In the genomic region with DNA sequence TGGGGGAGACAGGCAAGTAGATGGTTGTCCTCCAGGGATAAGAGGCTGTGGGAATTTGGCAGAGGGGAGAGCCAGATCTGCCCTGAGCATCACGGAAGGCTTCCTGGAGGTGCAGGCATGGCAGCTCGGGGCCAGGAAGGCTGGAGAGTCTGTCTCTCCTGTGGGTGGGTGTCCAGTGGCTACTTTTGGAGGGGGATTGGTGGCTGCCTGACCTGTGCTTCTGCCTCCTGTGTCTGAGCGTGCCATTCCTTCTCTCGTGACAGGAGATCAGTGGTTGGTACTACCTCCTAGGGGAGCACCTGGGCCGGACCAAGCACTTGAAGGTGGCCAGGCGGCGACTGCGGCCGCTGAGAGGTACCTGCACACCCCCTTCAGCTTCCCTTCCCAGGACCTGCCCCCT, we compare ENCODE assay signal across 1 cellular context.
A peak's percentile ranks its signal among the peaks of the same experiment; 100 is the strongest.
TF ChIP-seq lines count a peak whose summit lies in the region.

No MANE protein-coding gene starts in this region.

TF ChIP-seq in K562, 482 proteins besides CTCF, POLR2A, EP300 and RAD21:
- TF ChIP-seq ZNF41 (CRISPR knock-in tag; conservative IDR thresholded peaks at IDR 0.05) (no peak), CHCHD3 (CRISPR knock-in tag; IDR thresholded peaks at IDR 0.05) (no peak), KDM1A (IDR thresholded peaks at IDR 0.05) (no peak), ELF1 (tag; IDR thresholded peaks at IDR 0.05) (no peak), ZFP36 (IDR thresholded peaks at IDR 0.05; ENCODE audit: low read depth, low read length, partially characterized antibody) (peak; percentile 51), SMARCB1 (IDR thresholded peaks at IDR 0.05; ENCODE audit: insufficient read length, low read depth) (no peak), ZNF695 (CRISPR knock-in tag; IDR thresholded peaks at IDR 0.05) (no peak)
TF ChIP-seq in K562: peak in this region for 1.
